ENCODE assay signal across 1 cellular context in genomic region chr10:123377883-123378282, GRCh38.
TF ChIP-seq lines count a peak whose summit lies in the region.

No MANE protein-coding gene starts in this region.

TF ChIP-seq in Ishikawa, 13 proteins besides CTCF, POLR2A, EP300 and RAD21 (continued from another document):
- TF ChIP-seq REST (IDR thresholded peaks at IDR 0.05; ENCODE audit: low read depth), result no peak
- TF ChIP-seq ZBTB7A (IDR thresholded peaks at IDR 0.05; ENCODE audit: low read depth), result no peak
